33 cellular contexts compared by ENCODE assay signal in the genomic region with DNA sequence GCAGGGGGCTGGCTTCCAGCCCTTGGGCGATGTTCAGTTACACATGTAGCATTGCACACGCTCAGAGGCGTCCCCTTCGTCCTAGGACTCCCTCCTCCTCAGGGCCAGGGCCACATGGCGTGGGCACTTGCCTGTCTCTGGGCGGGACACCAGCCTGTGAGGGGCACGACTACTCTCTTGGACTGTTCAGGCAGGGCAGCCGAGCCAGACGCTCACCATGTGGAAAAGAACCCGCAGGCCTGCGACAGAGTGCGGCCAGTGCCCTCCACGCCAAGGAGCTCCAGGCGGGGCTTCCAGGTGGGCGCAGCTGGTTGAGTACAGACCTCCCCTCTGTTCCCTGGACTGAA. TPM values are rescaled to one million over a fixed set of nuclear protein-coding genes. Genes with fewer than 3 reads are reported as not detected.
"Had no signal": no experiment of that assay in that cellular context is flagged by ENCODE, and none has a peak within 500 bp of the region (broad histone marks: within the 10 kb centered on the region; RNA-seq: fewer than 3 reads in every experiment).

No MANE protein-coding gene starts in this region.

- H3K4me3 Mint-ChIP-seq: activated CD4-positive, alpha-beta memory T cell treated with anti-CD3 and anti-CD28 coated beads for 36 hours; activated naive CD4-positive, alpha-beta T cell treated with anti-CD3 and anti-CD28 coated beads for 36 hours; activated T-cell treated with anti-CD3 and anti-CD28 coated beads, Interleukin-2, amount 50 U/mL, for 4 hours; activated T-helper 1 cell treated with anti-CD3 and anti-CD28 coated beads, Interleukin-12 subunit alpha, Interleukin-12 subunit beta, Interleukin-2, Interleukin-4 antibody, amounts not matched to agents 30 ng/mL and 10 ng/mL and 1 ng/mL, durations not matched to agents 14 hours and 24 hours and 36 hours; brain; T-helper 2 cell treated with Interferon-gamma antibody and Interleukin-4, amounts not matched to agents 5 μg/mL and 100 μg/mL, for 36 hours; WTC11 had no signal

- H3K27ac Mint-ChIP-seq: activated CD4-positive, alpha-beta memory T cell treated with anti-CD3 and anti-CD28 coated beads for 36 hours; activated naive CD4-positive, alpha-beta T cell treated with anti-CD3 and anti-CD28 coated beads for 36 hours; activated T-helper 1 cell treated with anti-CD3 and anti-CD28 coated beads, Interleukin-12 subunit alpha, Interleukin-12 subunit beta, Interleukin-2, Interleukin-4 antibody, amounts not matched to agents 30 ng/mL and 10 ng/mL and 1 ng/mL, durations not matched to agents 14 hours and 24 hours and 36 hours; brain; T-helper 2 cell treated with Interferon-gamma antibody and Interleukin-4, amounts not matched to agents 5 μg/mL and 100 μg/mL, for 36 hours; WTC11 had no signal

- H3K36me3 ChIP-seq: adrenal gland had no signal

- H3K9me3 ChIP-seq: adrenal gland, Peyer's patch, SJCRH30 had no signal

- H3K4me1 ChIP-seq: adrenal gland, SJCRH30 had no signal

- H3K27me3 Mint-ChIP-seq: activated CD4-positive, alpha-beta memory T cell treated with anti-CD3 and anti-CD28 coated beads for 36 hours; brain had no signal

- DNase-seq: activated CD4-positive, alpha-beta memory T cell treated with anti-CD3 and anti-CD28 coated beads for 36 hours; activated CD4-positive, alpha-beta T cell treated with anti-CD3 and anti-CD28 coated beads for 4 hours; activated CD4-positive, alpha-beta T cell treated with anti-CD3 and anti-CD28 coated beads, Interleukin-2, amount 50 U/mL, for 1 hour; activated CD8-positive, alpha-beta memory T cell treated with anti-CD3 and anti-CD28 coated beads, Interleukin-2, amount 50 U/mL, for 4 hours; activated gamma-delta T cell treated with Interleukin-2 at 50 U/mL for 16 hours; activated naive CD4-positive, alpha-beta T cell treated with anti-CD3 and anti-CD28 coated beads for 36 hours; activated T-cell treated with anti-CD3 and anti-CD28 coated beads for 4 hours; activated T-cell treated with anti-CD3 and anti-CD28 coated beads, Interleukin-2, amount 50 U/mL, for 4 hours; adrenal gland; central memory CD4-positive, alpha-beta T cell; Karpas-422; KBM-7; NCI-H1048; NCI-H1105 treated with DMSO at 0.1 percent for 48 hours; NCI-H1436; NCI-H2107; NCI-H510A; NCI-H526; NCI-H748 treated with DMSO at 0.1 percent for 48 hours; NK-92 treated with Interleukin-12 subunit alpha and Interleukin-12 subunit beta, amount 100 ng/mL, for 24 hours; PC-3; Peyer's patch; RPMI8226; SJCRH30 had no signal

- H3K27me3 ChIP-seq: adrenal gland, Peyer's patch, SJCRH30 had no signal

- H3K9me3 Mint-ChIP-seq: activated CD4-positive, alpha-beta memory T cell treated with anti-CD3 and anti-CD28 coated beads for 36 hours; activated naive CD4-positive, alpha-beta T cell treated with anti-CD3 and anti-CD28 coated beads for 36 hours; activated naive CD4-positive, alpha-beta T cell treated with anti-CD3 and anti-CD28 coated beads, Interleukin-2, amount 50 U/mL, for 72 hours; activated T-cell treated with anti-CD3 and anti-CD28 coated beads, Interleukin-2, amount 50 U/mL, for 4 hours; activated T-helper 1 cell treated with anti-CD3 and anti-CD28 coated beads, Interleukin-12 subunit alpha, Interleukin-12 subunit beta, Interleukin-2, Interleukin-4 antibody, amounts not matched to agents 30 ng/mL and 10 ng/mL and 1 ng/mL, durations not matched to agents 14 hours and 24 hours and 36 hours; T-helper 2 cell treated with Interferon-gamma antibody and Interleukin-4, amounts not matched to agents 5 μg/mL and 100 μg/mL, for 36 hours; WTC11 had no signal

- H3K4me3 ChIP-seq: adrenal gland, Peyer's patch, SJCRH30, SK-N-MC had no signal

- ATAC-seq: activated CD4-positive, CD25-positive, alpha-beta regulatory T cell treated with anti-CD3 and anti-CD28 coated beads, Interleukin-2, amount 50 U/mL, for 24 hours; activated naive CD4-positive, alpha-beta T cell treated with anti-CD3 and anti-CD28 coated beads, Interleukin-2, amount 50 U/mL, for 72 hours; activated T-cell treated with anti-CD3 and anti-CD28 coated beads, Interleukin-2, amount 50 U/mL, for 4 hours; PC-3 had no signal

- H3K27ac ChIP-seq: adrenal gland, Peyer's patch, SJCRH30, SK-N-MC had no signal

- H3K36me3 Mint-ChIP-seq: activated naive CD4-positive, alpha-beta T cell treated with anti-CD3 and anti-CD28 coated beads, Interleukin-2, amount 50 U/mL, for 72 hours had no signal

- H3K4me1 Mint-ChIP-seq: brain had no signal

RNA-seq across cellular contexts. Expression of a gene that starts 34.1 kb away (rescaled TPM):
- total RNA-seq: activated naive CD4-positive, alpha-beta T cell treated with anti-CD3 and anti-CD28 coated beads for 36 hours; activated T-helper 1 cell treated with anti-CD3 and anti-CD28 coated beads, Interleukin-12 subunit alpha, Interleukin-12 subunit beta, Interleukin-2, Interleukin-4 antibody, amounts not matched to agents 30 ng/mL and 10 ng/mL and 1 ng/mL, durations not matched to agents 14 hours and 24 hours and 36 hours had no signal

RNA-seq across cellular contexts. Expression of a gene that starts 46.2 kb away (rescaled TPM):
- total RNA-seq: bronchial epithelial cell, MCF 10A had no signal
